22 cellular contexts compared by ENCODE assay signal in genomic region chr11:62648185-62648966, GRCh38. TPM values are rescaled to one million over a fixed set of nuclear protein-coding genes. Genes with fewer than 3 reads are reported as not detected.
A peak's percentile ranks its signal among the peaks of the same experiment; 100 is the strongest.
DNase-seq lines count a peak whose midpoint lies in the region; ATAC-seq and TF ChIP-seq lines count a peak whose summit lies in the region.
"Had no signal": no experiment of that assay in that cellular context is flagged by ENCODE, and none has a peak within 500 bp of the region (broad histone marks: within the 10 kb centered on the region; RNA-seq: fewer than 3 reads in every experiment).

No MANE protein-coding gene starts in this region.

- no peak for TF ChIP-seq CTCF in OCI-LY1 (IDR thresholded peaks at IDR 0.05; ENCODE audit: low read length)

- peaks cover 40% of the 10 kb centered on the region for H3K79me2 ChIP-seq in OCI-LY1 (ENCODE audit: insufficient read depth, low read length)

- H4K20me1 ChIP-seq in BLaER1 treated with 17β-estradiol and CSF1 and Interleukin-3, amounts not matched to agents 10 nM and 100 nM: peaks cover 11 to 68% (median 39%) of the 10 kb centered on the region in 11 experiments; a peak in 19 of 22 replicates
- H4K20me1 ChIP-seq in OCI-LY1 (ENCODE audit: insufficient read depth, low read length): no peaks in the 10 kb centered on the region

- H3K27ac Mint-ChIP-seq in activated T-cell treated with anti-CD3 and anti-CD28 coated beads, Interleukin-2, amount 50 U/mL, for 24 hours: peak overlapping the region; percentile 98
- H3K27ac Mint-ChIP-seq: GM23338, H9 had no signal

- ATAC-seq in left lobe of liver (no peak), GM19035 (IDR thresholded peaks at IDR 0.05; ENCODE audit: unreplicated experiment) (no peak)
- ATAC-seq: A549, GM23338 had no signal

- DNase-seq in activated T-cell treated with anti-CD3 and anti-CD28 coated beads, Interleukin-2, amount 50 U/mL, for 24 hours: no peak
- DNase-seq in activated T-cell treated with anti-CD3 and anti-CD28 coated beads for 4 hours (no peak), neuronal stem cell (ENCODE audit: low spot score) (no peak), left lobe of liver (ENCODE audit: low spot score) (no peak), amygdala (lab: John Stamatoyannopoulos, UW) (no peak)
- DNase-seq: AML-193, Calu3, H9, KBM-7, NCI-H1105 treated with DMSO at 0.1 percent for 48 hours, NCI-H2029 treated with DMSO at 0.1 percent for 48 hours, NCI-H2227 treated with DMSO at 0.1 percent for 48 hours, NCI-H526 treated with DMSO at 0.1 percent for 48 hours, Right ventricle myocardium superior had no signal

- H3K14ac ChIP-seq in neuronal stem cell (ENCODE audit: low read length): no peak overlapping the region

- peaks cover 75% of the 10 kb centered on the region for H3K36me3 Mint-ChIP-seq in activated T-cell treated with anti-CD3 and anti-CD28 coated beads, Interleukin-2, amount 50 U/mL, for 24 hours (ENCODE audit: low read depth)

- 0 out of 22 replicates have a peak overlapping the region, but pooled peaks of 3 of the 11 experiments have one; percentile 4 to 72 (median 69) for H3K4me2 ChIP-seq in BLaER1 treated with 17β-estradiol and CSF1 and Interleukin-3, amounts not matched to agents 10 nM and 100 nM
- H3K4me2 ChIP-seq in OCI-LY1 (ENCODE audit: low read length): no peak overlapping the region
- no peak overlapping the region for H3K4me2 ChIP-seq in neuronal stem cell (ENCODE audit: insufficient read depth, low read length, poor library complexity, severe bottlenecking)
- H3K4me2 ChIP-seq: A549, GM23338 had no signal

- H2BK15ac ChIP-seq in neuronal stem cell (ENCODE audit: low read length): no peak overlapping the region

- H3F3A ChIP-seq in OCI-LY1 (ENCODE audit: insufficient read depth, low read length): no peaks in the 10 kb centered on the region

- no CpG with 5 or more reads among the region's 24 CpGs for WGBS in neuronal stem cell (ENCODE audit: extremely low coverage in 2 of 2, insufficient read length in 2 of 2, insufficient replicate concordance in 1 of 2), 2 donors

- H3K4me3 ChIP-seq in BLaER1 treated with 17β-estradiol and CSF1 and Interleukin-3, amounts not matched to agents 10 nM and 100 nM: no peak overlapping the region
- H3K4me3 ChIP-seq in OCI-LY1 (ENCODE audit: low read depth, low read length, poor library complexity, severe bottlenecking) (no peak overlapping the region), neuronal stem cell (ENCODE audit: low read length in 2 of 2) (no peak overlapping the region)
- H3K4me3 ChIP-seq: A549, GM23338, MG63, SJSA1 had no signal

- H3K36me3 ChIP-seq in BLaER1 treated with 17β-estradiol and CSF1 and Interleukin-3, amounts not matched to agents 10 nM and 100 nM: peaks cover 39 to 66% (median 52%) of the 10 kb centered on the region in 11 experiments
- H3K36me3 ChIP-seq in OCI-LY1 (ENCODE audit: insufficient read depth, low read length) (peaks cover 48% of the 10 kb centered on the region), neuronal stem cell (replicated peaks in 1 of 2; ENCODE audit: control insufficient read depth in 2 of 2, insufficient read depth in 2 of 2, low read length in 2 of 2) (peaks cover 26 to 52% of the 10 kb centered on the region in 2 donors)

- no peaks in the 10 kb centered on the region for H3K9me3 ChIP-seq in BLaER1 treated with 17β-estradiol and CSF1 and Interleukin-3, amounts not matched to agents 10 nM and 100 nM (replicated peaks in 1 of 11)
- H3K9me3 ChIP-seq in OCI-LY1 (ENCODE audit: low read length) (no peaks in the 10 kb centered on the region), neuronal stem cell (replicated peaks in 1 of 2; ENCODE audit: control insufficient read depth in 2 of 2, insufficient read depth in 1 of 2, low read depth in 1 of 2, low read length in 2 of 2) (no peaks in the 10 kb centered on the region)
- H3K9me3 ChIP-seq: A549, MG63, SJSA1 had no signal

- H2BK5ac ChIP-seq in neuronal stem cell (ENCODE audit: low read length): no peak overlapping the region

- H2BK12ac ChIP-seq in neuronal stem cell (ENCODE audit: low read length): no peak overlapping the region

- peak overlapping the region; percentile 57 for H2AK5ac ChIP-seq in neuronal stem cell (ENCODE audit: low read depth, low read length)

- no peaks in the 10 kb centered on the region for H3K27me3 Mint-ChIP-seq in activated T-cell treated with anti-CD3 and anti-CD28 coated beads, Interleukin-2, amount 50 U/mL, for 24 hours

- H3K18ac ChIP-seq in neuronal stem cell (ENCODE audit: low read length): no peak overlapping the region

- no peak overlapping the region for H2AFZ ChIP-seq in OCI-LY1 (ENCODE audit: low read length)
- H2AFZ ChIP-seq in neuronal stem cell (ENCODE audit: low read length): no peak overlapping the region
- H2AFZ ChIP-seq: GM23338 had no signal

- H2BK120ac ChIP-seq in neuronal stem cell (ENCODE audit: low read depth, low read length): no peak overlapping the region

- peaks cover 13% of the 10 kb centered on the region for H3K79me1 ChIP-seq in neuronal stem cell (ENCODE audit: low read depth, low read length)

- H3K27ac ChIP-seq in BLaER1 treated with 17β-estradiol and CSF1 and Interleukin-3, amounts not matched to agents 10 nM and 100 nM: peak overlapping the region in 1 of 11 experiments; percentile 36; a peak in 1 of 22 replicates
- H3K27ac ChIP-seq in OCI-LY1 (ENCODE audit: low read depth, low read length, poor library complexity, severe bottlenecking) (peak overlapping the region; percentile 21), neuronal stem cell (replicated peaks; ENCODE audit: low read length) (no peak overlapping the region)
- H3K27ac ChIP-seq: A549, SJSA1 had no signal

- H3K9me3 Mint-ChIP-seq in activated T-cell treated with anti-CD3 and anti-CD28 coated beads, Interleukin-2, amount 50 U/mL, for 24 hours: no peaks in the 10 kb centered on the region
- H3K9me3 Mint-ChIP-seq: CD14-positive monocyte, H9 had no signal

- H3K4me1 ChIP-seq in BLaER1 treated with 17β-estradiol and CSF1 and Interleukin-3, amounts not matched to agents 10 nM and 100 nM: peaks cover 43 to 61% (median 51%) of the 10 kb centered on the region in 10 experiments
- H3K4me1 ChIP-seq in OCI-LY1 (ENCODE audit: insufficient read depth, low read length, severe bottlenecking): peaks cover 34% of the 10 kb centered on the region
- H3K4me1 ChIP-seq in neuronal stem cell (ENCODE audit: control insufficient read depth in 2 of 2, insufficient read depth in 1 of 2, low read depth in 1 of 2, low read length in 2 of 2): peaks cover 4 to 8% of the 10 kb centered on the region in 2 donors

- no peaks in the 10 kb centered on the region for H3K27me3 ChIP-seq in BLaER1 treated with 17β-estradiol and CSF1 and Interleukin-3, amounts not matched to agents 10 nM and 100 nM
- H3K27me3 ChIP-seq in OCI-LY1 (ENCODE audit: insufficient read depth, low read length) (no peaks in the 10 kb centered on the region), neuronal stem cell (ENCODE audit: control insufficient read depth in 3 of 3, insufficient read depth in 3 of 3, low read depth in 1 of 3, low read length in 3 of 3) (no peaks in the 10 kb centered on the region)
- H3K27me3 ChIP-seq: MG63, SJSA1 had no signal

- H3K4ac ChIP-seq in neuronal stem cell (ENCODE audit: low read length): no peak overlapping the region

- no peak overlapping the region for H3K4me3 Mint-ChIP-seq in activated T-cell treated with anti-CD3 and anti-CD28 coated beads, Interleukin-2, amount 50 U/mL, for 24 hours
- H3K4me3 Mint-ChIP-seq: CD14-positive monocyte, GM23338 had no signal

- H4K8ac ChIP-seq in neuronal stem cell (ENCODE audit: low read depth, low read length): no peak overlapping the region

- H4K91ac ChIP-seq in neuronal stem cell (ENCODE audit: low read depth, low read length, poor library complexity): no peak overlapping the region

- peak overlapping the region; percentile 75 for H3K23ac ChIP-seq in neuronal stem cell (ENCODE audit: low read depth, low read length, poor library complexity)

- no peaks in the 10 kb centered on the region for H3K9me2 ChIP-seq in OCI-LY1 (ENCODE audit: low read depth, low read length)

- peaks cover 40% of the 10 kb centered on the region for H3K4me1 Mint-ChIP-seq in activated T-cell treated with anti-CD3 and anti-CD28 coated beads, Interleukin-2, amount 50 U/mL, for 24 hours (ENCODE audit: low read depth)

- peak overlapping the region in 9 of 11 experiments; percentile 24 to 100 (median 92); a peak in 14 of 22 replicates for H3K9ac ChIP-seq in BLaER1 treated with 17β-estradiol and CSF1 and Interleukin-3, amounts not matched to agents 10 nM and 100 nM
- H3K9ac ChIP-seq in OCI-LY1 (ENCODE audit: low read length) (no peak overlapping the region), neuronal stem cell (ENCODE audit: low read depth, low read length, poor library complexity) (peak overlapping the region; percentile 74)

RNA-seq across cellular contexts. Expression of gene GANAB, which starts 2.0 kb away (rescaled TPM):
- polyA plus RNA-seq in neuronal stem cell (2013, experiment 1 of 2): 114 TPM
- 110 TPM for polyA plus RNA-seq in neuronal stem cell (2013, experiment 2 of 2)
- total RNA-seq in left lobe of liver: 220 TPM

RNA-seq across cellular contexts. Expression of gene INTS5, which starts 4.7 kb away (rescaled TPM):
- 8.4 TPM for polyA plus RNA-seq in neuronal stem cell (2013, experiment 1 of 2)
- 8.5 TPM for polyA plus RNA-seq in neuronal stem cell (2013, experiment 2 of 2)
- 12.8 TPM for total RNA-seq in left lobe of liver

RNA-seq across cellular contexts. Expression of gene C11orf98, which starts 16.6 kb away (rescaled TPM):
- polyA plus RNA-seq in neuronal stem cell (2013, experiment 1 of 2): 116 TPM
- 111 TPM for polyA plus RNA-seq in neuronal stem cell (2013, experiment 2 of 2)
- 30.4 TPM for total RNA-seq in left lobe of liver

RNA-seq across cellular contexts. Expression of gene CSKMT, which starts 16.7 kb away (rescaled TPM):
- polyA plus RNA-seq in neuronal stem cell (2013, experiment 1 of 2): 18.5 TPM
- polyA plus RNA-seq in neuronal stem cell (2013, experiment 2 of 2): 17.0 TPM
- 3.4 TPM for total RNA-seq in left lobe of liver

RNA-seq across cellular contexts. Expression of gene UQCC3, which starts 23.1 kb away (rescaled TPM):
- polyA plus RNA-seq in neuronal stem cell (2013, experiment 1 of 2): 11.6 TPM
- 11.7 TPM for polyA plus RNA-seq in neuronal stem cell (2013, experiment 2 of 2)
- 4.9 TPM for total RNA-seq in left lobe of liver
